7 cellular contexts compared by ENCODE assay signal in genomic region chr7:66844552-66845381, GRCh38.
A peak's percentile ranks its signal among the peaks of the same experiment; 100 is the strongest.
DNase-seq lines count a peak whose midpoint lies in the region; ATAC-seq, FAIRE-seq and TF ChIP-seq lines count a peak whose summit lies in the region.

No MANE protein-coding gene starts in this region.

- H3K79me2 ChIP-seq in astrocyte (ENCODE audit: insufficient read depth, low read length): no peaks in the 10 kb centered on the region

- no peaks in the 10 kb centered on the region for H4K20me1 ChIP-seq in astrocyte (ENCODE audit: insufficient read depth, low read length)

- H3K9me3 Mint-ChIP-seq in T-helper 2 cell treated with Interferon-gamma antibody and Interleukin-4, amounts not matched to agents 5 μg/mL and 100 μg/mL, for 36 hours: no peaks in the 10 kb centered on the region
- no peaks in the 10 kb centered on the region for H3K9me3 Mint-ChIP-seq in astrocyte (ENCODE audit: unreplicated experiment)

- H3K9ac ChIP-seq in astrocyte (ENCODE audit: low read length): peak overlapping the region; percentile 89

- H3K27ac Mint-ChIP-seq in T-helper 2 cell treated with Interferon-gamma antibody and Interleukin-4, amounts not matched to agents 5 μg/mL and 100 μg/mL, for 36 hours: peak overlapping the region; percentile 100
- H3K27ac Mint-ChIP-seq in astrocyte (ENCODE audit: unreplicated experiment): peak overlapping the region; percentile 100

- H2AFZ ChIP-seq in astrocyte (ENCODE audit: low read depth, low read length): peak overlapping the region; percentile 99

- no peak for TF ChIP-seq CTCF in astrocyte (IDR thresholded peaks at IDR 0.05; ENCODE audit: insufficient read depth, low read depth, low read length)

- peaks cover 3% of the 10 kb centered on the region for H3K27me3 Mint-ChIP-seq in T-helper 2 cell treated with Interferon-gamma antibody and Interleukin-4, amounts not matched to agents 5 μg/mL and 100 μg/mL, for 36 hours (ENCODE audit: low read depth)
- H3K27me3 Mint-ChIP-seq in astrocyte (ENCODE audit: low read depth, unreplicated experiment): no peaks in the 10 kb centered on the region

- peaks cover 12% of the 10 kb centered on the region for H3K4me1 ChIP-seq in astrocyte (ENCODE audit: insufficient read depth, low read length)

- H3K27me3 ChIP-seq in astrocyte (ENCODE audit: insufficient read depth, low read length): no peaks in the 10 kb centered on the region

- H3K27ac ChIP-seq in astrocyte (ENCODE audit: low read depth, low read length): peak overlapping the region; percentile 95

- H3K4me3 Mint-ChIP-seq in T-helper 2 cell treated with Interferon-gamma antibody and Interleukin-4, amounts not matched to agents 5 μg/mL and 100 μg/mL, for 36 hours: peak overlapping the region; percentile 99
- peak overlapping the region; percentile 93 for H3K4me3 Mint-ChIP-seq in astrocyte (ENCODE audit: unreplicated experiment)

- peak overlapping the region; percentile 91 for H3K4me2 ChIP-seq in astrocyte (ENCODE audit: low read length)

- peak; percentile 94 for ATAC-seq in GM18498 (IDR thresholded peaks at IDR 0.05; ENCODE audit: unreplicated experiment)
- ATAC-seq in HG02938 (IDR thresholded peaks at IDR 0.05; ENCODE audit: unreplicated experiment): peak; percentile 88

- H3K36me3 Mint-ChIP-seq in T-helper 2 cell treated with Interferon-gamma antibody and Interleukin-4, amounts not matched to agents 5 μg/mL and 100 μg/mL, for 36 hours (ENCODE audit: low read depth): peaks cover 4% of the 10 kb centered on the region
- no peaks in the 10 kb centered on the region for H3K36me3 Mint-ChIP-seq in astrocyte (ENCODE audit: low read depth, unreplicated experiment)

- H3K4me3 ChIP-seq in astrocyte (ENCODE audit: insufficient read depth, low read depth, low read length): peak overlapping the region; percentile 77

- no peak for FAIRE-seq in astrocyte (lab: Jason Lieb, UNC)

- DNase-seq in NCI-H187 (lab: John Stamatoyannopoulos, UW) (peak; percentile 96 to 98), astrocyte (ENCODE audit: low read depth) (peak; percentile 91), hepatic stellate cell (ENCODE audit: low spot score) (peak; percentile 98), renal cortical epithelial cell (ENCODE audit: low read depth) (peak; percentile 91)
- DNase-seq in T-helper 2 cell treated with Interferon-gamma antibody and Interleukin-4, amounts not matched to agents 5 μg/mL and 100 μg/mL, for 36 hours (ENCODE audit: low spot score): peak; percentile 99

- H3K9me3 ChIP-seq in astrocyte (ENCODE audit: insufficient read depth, low read depth, low read length): no peaks in the 10 kb centered on the region

- H3K36me3 ChIP-seq in astrocyte (ENCODE audit: insufficient read depth, low read length): no peaks in the 10 kb centered on the region

- H3K4me1 Mint-ChIP-seq in T-helper 2 cell treated with Interferon-gamma antibody and Interleukin-4, amounts not matched to agents 5 μg/mL and 100 μg/mL, for 36 hours (ENCODE audit: low read depth): peaks cover 22% of the 10 kb centered on the region
- peaks cover 14% of the 10 kb centered on the region for H3K4me1 Mint-ChIP-seq in astrocyte (ENCODE audit: low read depth, unreplicated experiment)

Comparison
In these comparisons a context has a peak if more than half of its experiments do, and no peak if none do; other contexts are left out.
1. Peak in every context shown above with its lines: DNase-seq, ATAC-seq, H3K4me3 ChIP-seq and H3K27ac ChIP-seq.